ENCODE assay signal across 22 cellular contexts in the genomic region with DNA sequence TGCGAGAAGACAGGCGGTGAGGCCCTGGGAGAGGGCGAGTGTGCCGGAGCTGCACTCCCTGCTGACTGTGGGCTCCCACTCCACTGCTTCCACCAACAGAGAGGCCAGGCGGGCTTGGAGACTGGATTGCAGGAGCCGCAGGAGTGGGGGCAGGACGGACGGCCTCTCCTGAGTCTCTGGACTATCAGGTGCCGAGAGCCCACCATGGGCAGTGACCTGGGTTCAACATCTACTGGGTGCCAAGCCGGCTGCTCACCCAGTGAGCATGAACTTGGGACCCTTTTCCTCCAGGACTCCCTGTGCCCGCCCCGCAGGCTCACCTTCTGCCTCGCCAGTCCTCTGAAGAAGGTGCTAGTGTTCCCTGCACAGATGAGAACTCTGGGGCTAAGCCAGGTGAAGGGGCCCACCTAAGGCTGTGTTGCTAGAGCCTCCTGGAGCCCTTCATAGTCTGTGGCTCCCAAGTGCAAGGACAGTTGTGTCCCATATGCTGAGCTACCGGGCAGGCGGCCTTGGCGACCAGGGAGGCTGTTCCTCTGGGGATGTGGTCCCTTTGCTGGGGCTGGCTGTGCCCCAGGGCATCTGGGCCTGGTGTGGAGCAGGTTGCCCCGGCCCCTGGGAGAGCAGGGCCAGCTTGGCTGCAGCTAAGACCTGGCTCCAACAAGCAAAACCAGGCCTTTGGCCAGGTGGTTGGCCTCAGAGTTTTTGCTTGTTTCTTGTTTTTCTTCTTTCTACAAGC.
"Had no signal": no experiment of that assay in that cellular context is flagged by ENCODE, and none has a peak within 500 bp of the region (broad histone marks: within the 10 kb centered on the region; RNA-seq: fewer than 3 reads in every experiment).

No MANE protein-coding gene starts in this region.

- H3K36me3 ChIP-seq: esophagus squamous epithelium, gastrocnemius medialis, thyroid gland, WERI-Rb-1 had no signal

- ATAC-seq: activated CD8-positive, alpha-beta T cell treated with anti-CD3 and anti-CD28 coated beads for 36 hours; gastrocnemius medialis; T-cell had no signal

- H3K27me3 ChIP-seq: gastrocnemius medialis, thyroid gland had no signal

- H3K9me3 Mint-ChIP-seq: activated CD4-positive, alpha-beta T cell treated with anti-CD3 and anti-CD28 coated beads, Interleukin-2, amount 10 ng/mL, durations not matched to agents 7 days and 5 days; activated CD8-positive, alpha-beta T cell treated with anti-CD3 and anti-CD28 coated beads for 36 hours; activated naive CD4-positive, alpha-beta T cell treated with anti-CD3 and anti-CD28 coated beads, Interleukin-2, amount 50 U/mL, for 24 hours; nephron progenitor cell; stimulated activated naive CD8-positive, alpha-beta T cell treated with anti-CD3 and anti-CD28 coated beads, Interleukin-15, Interleukin-2, amounts not matched to agents 100 ng/mL and 50 ng/mL, for 24 hours; T-cell had no signal

- FAIRE-seq: colon, islet of Langerhans, TTC549 had no signal

- DNase-seq: activated CD4-positive, alpha-beta T cell treated with anti-CD3 and anti-CD28 coated beads, Interleukin-2, amount 10 ng/mL, durations not matched to agents 7 days and 5 days; activated CD4-positive, CD25-positive, alpha-beta regulatory T cell treated with anti-CD3 and anti-CD28 coated beads, Interleukin-2, amount 50 U/mL, for 72 hours; activated CD8-positive, alpha-beta T cell treated with anti-CD3 and anti-CD28 coated beads for 36 hours; activated gamma-delta T cell treated with Interleukin-2 at 50 U/mL for 16 hours; activated T-cell treated with anti-CD3 and anti-CD28 coated beads, Interleukin-2, amount 50 U/mL, for 1 hour; caudate nucleus; esophagus squamous epithelium; nephron progenitor cell; occipital lobe; stimulated activated CD4-positive, alpha-beta T cell treated with anti-CD3 and anti-CD28 coated beads, Interleukin-12 subunit alpha, Interleukin-12 subunit beta, amount 100 ng/mL, for 4 hours; stimulated activated CD4-positive, alpha-beta T cell treated with anti-CD3 and anti-CD28 coated beads, Interleukin-4, amount 100 ng/mL, for 4 hours; substantia nigra; T-cell; WERI-Rb-1 had no signal

- H3K9me3 ChIP-seq: esophagus squamous epithelium, gastrocnemius medialis, thyroid gland had no signal

- H3K4me1 Mint-ChIP-seq: activated CD4-positive, alpha-beta T cell treated with anti-CD3 and anti-CD28 coated beads, Interleukin-2, amount 10 ng/mL, durations not matched to agents 7 days and 5 days; activated naive CD4-positive, alpha-beta T cell treated with anti-CD3 and anti-CD28 coated beads, Interleukin-2, amount 50 U/mL, for 24 hours; T-cell had no signal

- H3K4me3 Mint-ChIP-seq: activated CD4-positive, alpha-beta T cell treated with anti-CD3 and anti-CD28 coated beads, Interleukin-2, amount 10 ng/mL, durations not matched to agents 7 days and 5 days; activated CD8-positive, alpha-beta T cell treated with anti-CD3 and anti-CD28 coated beads for 36 hours; activated naive CD4-positive, alpha-beta T cell treated with anti-CD3 and anti-CD28 coated beads, Interleukin-2, amount 50 U/mL, for 24 hours; brain; nephron progenitor cell; stimulated activated naive CD8-positive, alpha-beta T cell treated with anti-CD3 and anti-CD28 coated beads, Interleukin-15, Interleukin-2, amounts not matched to agents 100 ng/mL and 50 ng/mL, for 24 hours; T-cell had no signal

- H3K36me3 Mint-ChIP-seq: activated naive CD4-positive, alpha-beta T cell treated with anti-CD3 and anti-CD28 coated beads, Interleukin-2, amount 50 U/mL, for 24 hours; brain; T-cell had no signal

- H3K4me1 ChIP-seq: gastrocnemius medialis had no signal

- H3K27ac Mint-ChIP-seq: activated CD4-positive, alpha-beta T cell treated with anti-CD3 and anti-CD28 coated beads, Interleukin-2, amount 10 ng/mL, durations not matched to agents 7 days and 5 days; activated CD8-positive, alpha-beta T cell treated with anti-CD3 and anti-CD28 coated beads for 36 hours; activated naive CD4-positive, alpha-beta T cell treated with anti-CD3 and anti-CD28 coated beads, Interleukin-2, amount 50 U/mL, for 24 hours; nephron progenitor cell; stimulated activated naive CD8-positive, alpha-beta T cell treated with anti-CD3 and anti-CD28 coated beads, Interleukin-15, Interleukin-2, amounts not matched to agents 100 ng/mL and 50 ng/mL, for 24 hours; T-cell had no signal

- H3K27me3 Mint-ChIP-seq: activated CD4-positive, alpha-beta T cell treated with anti-CD3 and anti-CD28 coated beads, Interleukin-2, amount 10 ng/mL, durations not matched to agents 7 days and 5 days; activated CD8-positive, alpha-beta T cell treated with anti-CD3 and anti-CD28 coated beads for 36 hours; activated naive CD4-positive, alpha-beta T cell treated with anti-CD3 and anti-CD28 coated beads, Interleukin-2, amount 50 U/mL, for 24 hours; stimulated activated naive CD8-positive, alpha-beta T cell treated with anti-CD3 and anti-CD28 coated beads, Interleukin-15, Interleukin-2, amounts not matched to agents 100 ng/mL and 50 ng/mL, for 24 hours had no signal

- H3K4me3 ChIP-seq: esophagus squamous epithelium, gastrocnemius medialis, thyroid gland had no signal

- H3K27ac ChIP-seq: esophagus squamous epithelium, gastrocnemius medialis, WERI-Rb-1 had no signal
